Comparison of ENCODE assay signal across 8 cellular contexts in genomic region chr5:141680751-141681201, GRCh38. TPM values are rescaled to one million over a fixed set of nuclear protein-coding genes. Genes with fewer than 3 reads are reported as not detected.
DNase-seq lines count a peak whose midpoint lies in the region; ATAC-seq and TF ChIP-seq lines count a peak whose summit lies in the region.

No MANE protein-coding gene starts in this region.

- H3K27me3 Mint-ChIP-seq in activated naive CD8-positive, alpha-beta T cell treated with anti-CD3 and anti-CD28 coated beads, Interleukin-2, amount 10 ng/mL, durations not matched to agents 7 days and 5 days = peaks cover 2% of the 10 kb centered on the region

- peaks cover 34% of the 10 kb centered on the region for H3K4me1 Mint-ChIP-seq in activated naive CD8-positive, alpha-beta T cell treated with anti-CD3 and anti-CD28 coated beads, Interleukin-2, amount 10 ng/mL, durations not matched to agents 7 days and 5 days

- no peaks in the 10 kb centered on the region for H3K9me3 Mint-ChIP-seq in activated naive CD8-positive, alpha-beta T cell treated with anti-CD3 and anti-CD28 coated beads, Interleukin-2, amount 10 ng/mL, durations not matched to agents 7 days and 5 days

- POLR2A ChIA-PET in activated naive CD8-positive, alpha-beta T cell treated with anti-CD3 and anti-CD28 coated beads, Interleukin-2, amount 10 ng/mL, durations not matched to agents 7 days and 5 days (lab: Charles Lee) = interaction anchor here (1.3 to 2.3 kb wide), 2 partner anchors 30 to 89 kb away, joined by 5 read pairs; partner anchors contain the start of gene FCHSD1

- H3K4me3 ChIP-seq in HL-60 (replicated peaks; ENCODE audit: insufficient read depth, low read length) (peak overlapping the region; percentile 46; the same call in 1 of the 2 replicates), spleen (peak overlapping the region in 6 of 8 donors; percentile 6 to 68 (median 52))

- H3K4me1 ChIP-seq in spleen = peaks cover 12 to 57% (median 42%) of the 10 kb centered on the region in 6 donors

- WGBS in spleen, 5 donors = 34 to 59% (median 44%) methylated on average over 6 of the region's 6 CpGs

- H3K36me3 Mint-ChIP-seq in activated naive CD8-positive, alpha-beta T cell treated with anti-CD3 and anti-CD28 coated beads, Interleukin-2, amount 10 ng/mL, durations not matched to agents 7 days and 5 days = peaks cover 4% of the 10 kb centered on the region

- H3K27ac Mint-ChIP-seq in activated naive CD8-positive, alpha-beta T cell treated with anti-CD3 and anti-CD28 coated beads, Interleukin-2, amount 10 ng/mL, durations not matched to agents 7 days and 5 days = peak overlapping the region; percentile 23

- H3K27ac ChIP-seq in HL-60 (replicated peaks) = peak overlapping the region; percentile 82; the same call in 1 of the 2 replicates
- H3K27ac ChIP-seq in spleen = peak overlapping the region in 7 of 8 donors; percentile 46 to 94 (median 88)

- H3K4me3 Mint-ChIP-seq in activated naive CD8-positive, alpha-beta T cell treated with anti-CD3 and anti-CD28 coated beads, Interleukin-2, amount 10 ng/mL, durations not matched to agents 7 days and 5 days = peak overlapping the region; percentile 70

- no peak for ATAC-seq in activated naive CD8-positive, alpha-beta T cell treated with anti-CD3 and anti-CD28 coated beads, Interleukin-2, amount 10 ng/mL, durations not matched to agents 7 days and 5 days (ENCODE audit: low read depth)
- no peak for ATAC-seq in HG03521 (IDR thresholded peaks at IDR 0.05; ENCODE audit: unreplicated experiment)

- DNase-seq in HL-60 (ENCODE audit: low read depth in 1 of 2, low spot score in 1 of 2) (no peak), iPS DF 19.7 (ENCODE audit: low read depth, low spot score) (peak; percentile 98), spleen (no peak), COR-L47 (lab: John Stamatoyannopoulos, UW) (no peak), NCI-H2081 treated with DMSO at 0.1 percent for 48 hours (lab: John Stamatoyannopoulos, UW) (no peak)
- no peak for DNase-seq in activated naive CD8-positive, alpha-beta T cell treated with anti-CD3 and anti-CD28 coated beads, Interleukin-2, amount 10 ng/mL, durations not matched to agents 7 days and 5 days
- no peak for DNase-seq in stimulated activated CD4-positive, alpha-beta T cell treated with anti-CD3 and anti-CD28 coated beads, Interleukin-4, amount 100 ng/mL, for 1 hour

- H3K27me3 ChIP-seq in HL-60 (ENCODE audit: insufficient read depth, poor library complexity, severe bottlenecking) = no peaks in the 10 kb centered on the region
- no peaks in the 10 kb centered on the region for H3K27me3 ChIP-seq in spleen (replicated peaks in 1 of 7)

- intact Hi-C loops in spleen (cut with DNase I; ENCODE audit: low total_unique reads) = no loop called here

- H3K9me3 ChIP-seq in spleen = no peaks in the 10 kb centered on the region

- H3K36me3 ChIP-seq in spleen = peaks cover 0 to 27% (median 0%) of the 10 kb centered on the region in 6 donors

- TF ChIP-seq CTCF in HL-60 (IDR thresholded peaks at IDR 0.05; ENCODE audit: insufficient read depth, low read length) (no peak), spleen (IDR thresholded peaks at IDR 0.05 in 8 of 11, conservative IDR thresholded peaks at IDR 0.05 in 3 of 11) (no peak)

- TF ChIP-seq POLR2A in spleen (IDR thresholded peaks at IDR 0.05) = no peak

RNA-seq across cellular contexts. Expression of gene ARAP3, which starts 1.3 kb away (rescaled TPM):
- total RNA-seq in activated naive CD8-positive, alpha-beta T cell treated with anti-CD3 and anti-CD28 coated beads, Interleukin-2, amount 10 ng/mL, durations not matched to agents 7 days and 5 days = 10 to 100 TPM; 17.0 to 17.9 TPM
- 10 to 100 TPM; 11.9 to 31.2 (median 19.3) TPM for total RNA-seq in spleen
- polyA plus RNA-seq in spleen = 10 to 100 TPM in 2 of 3 donors, 1 to 10 TPM in 1; 4.0 to 14.6 (median 12.8) TPM

RNA-seq across cellular contexts. Expression of gene FCHSD1, which starts 29.6 kb away (rescaled TPM):
- total RNA-seq in activated naive CD8-positive, alpha-beta T cell treated with anti-CD3 and anti-CD28 coated beads, Interleukin-2, amount 10 ng/mL, durations not matched to agents 7 days and 5 days = 10 to 100 TPM; 98.3 to 99.1 TPM
- 10 to 100 TPM; 34.9 to 67.3 (median 47.9) TPM for total RNA-seq in spleen
- polyA plus RNA-seq in spleen = 10 to 100 TPM; 20.4 to 37.6 (median 35.0) TPM

RNA-seq across cellular contexts. Expression of gene RELL2, which starts 44.0 kb away (rescaled TPM):
- total RNA-seq in activated naive CD8-positive, alpha-beta T cell treated with anti-CD3 and anti-CD28 coated beads, Interleukin-2, amount 10 ng/mL, durations not matched to agents 7 days and 5 days = 10 to 100 TPM; 31.4 to 31.6 TPM
- total RNA-seq in spleen = 10 to 100 TPM in 3 of 7 donors, 1 to 10 TPM in 4; 8.7 to 12.8 (median 9.9) TPM
- polyA plus RNA-seq in spleen = 10 to 100 TPM; 13.7 to 26.2 (median 25.1) TPM

RNA-seq across cellular contexts. Expression of gene HDAC3, which starts 44.1 kb away (rescaled TPM):
- total RNA-seq in activated naive CD8-positive, alpha-beta T cell treated with anti-CD3 and anti-CD28 coated beads, Interleukin-2, amount 10 ng/mL, durations not matched to agents 7 days and 5 days = 10 to 100 TPM; 85.8 to 89.6 TPM
- total RNA-seq in spleen = 10 to 100 TPM; 51.1 to 71.3 (median 60.7) TPM
- 100 to 1,000 TPM in 1 of 3 donors, 10 to 100 TPM in 2; 66.3 to 108 (median 89.3) TPM for polyA plus RNA-seq in spleen
